In genomic region chr17:39923836-39924690, GRCh38 we compare ENCODE assay signal across 11 cellular contexts. TPM values are rescaled to one million over a fixed set of nuclear protein-coding genes. Genes with fewer than 3 reads are reported as not detected.
DNase-seq lines count a peak whose midpoint lies in the region; TF ChIP-seq lines count a peak whose summit lies in the region.
"Had no signal": no experiment of that assay in that cellular context is flagged by ENCODE, and none has a peak within 500 bp of the region (broad histone marks: within the 10 kb centered on the region; RNA-seq: fewer than 3 reads in every experiment).

No MANE protein-coding gene starts in this region.

- no peak for DNase-seq in T-helper 2 cell treated with Interferon-gamma antibody and Interleukin-4, amounts not matched to agents 5 μg/mL and 100 μg/mL, for 36 hours (ENCODE audit: low spot score)
- DNase-seq in T-helper 2 cell (no peak), SK-N-MC (ENCODE audit: low read depth, low spot score) (no peak), epithelial cell of proximal tubule (ENCODE audit: low read depth) (no peak), retinal pigment epithelial cell (ENCODE audit: low read depth) (no peak), T-helper 9 cell (no peak), NCI-H2029 (lab: John Stamatoyannopoulos, UW) (no peak), Kasumi-1 (lab: John Stamatoyannopoulos, UW) (no peak)
- DNase-seq: ACHN, midbrain, NCI-H2171 treated with DMSO at 0.1 percent for 48 hours had no signal

- H3K9ac ChIP-seq in SK-N-MC (ENCODE audit: insufficient read length) = peak overlapping the region; percentile 15

- no peaks in the 10 kb centered on the region for H3K9me3 ChIP-seq in SK-N-MC (ENCODE audit: low read depth, low read length)

- H3K4me3 Mint-ChIP-seq in T-helper 2 cell treated with Interferon-gamma antibody and Interleukin-4, amounts not matched to agents 5 μg/mL and 100 μg/mL, for 36 hours = peak overlapping the region; percentile 92

- no peaks in the 10 kb centered on the region for H3K27me3 Mint-ChIP-seq in T-helper 2 cell treated with Interferon-gamma antibody and Interleukin-4, amounts not matched to agents 5 μg/mL and 100 μg/mL, for 36 hours (ENCODE audit: low read depth)

- no peaks in the 10 kb centered on the region for H3K9me3 Mint-ChIP-seq in T-helper 2 cell treated with Interferon-gamma antibody and Interleukin-4, amounts not matched to agents 5 μg/mL and 100 μg/mL, for 36 hours

- H3K4me1 Mint-ChIP-seq in T-helper 2 cell treated with Interferon-gamma antibody and Interleukin-4, amounts not matched to agents 5 μg/mL and 100 μg/mL, for 36 hours (ENCODE audit: low read depth) = peaks cover 69% of the 10 kb centered on the region

- no peak overlapping the region for H3K27ac ChIP-seq in SK-N-MC

- peaks cover 56% of the 10 kb centered on the region for H3K36me3 Mint-ChIP-seq in T-helper 2 cell treated with Interferon-gamma antibody and Interleukin-4, amounts not matched to agents 5 μg/mL and 100 μg/mL, for 36 hours (ENCODE audit: low read depth)

- H3K4me3 ChIP-seq in SK-N-MC (no peak overlapping the region), epithelial cell of proximal tubule (ENCODE audit: low read depth, low read length) (no peak overlapping the region), retinal pigment epithelial cell (ENCODE audit: low read length) (no peak overlapping the region)

- H3K27ac Mint-ChIP-seq in T-helper 2 cell treated with Interferon-gamma antibody and Interleukin-4, amounts not matched to agents 5 μg/mL and 100 μg/mL, for 36 hours = peak overlapping the region; percentile 67

- TF ChIP-seq CTCF in epithelial cell of proximal tubule (conservative IDR thresholded peaks at IDR 0.05; ENCODE audit: low read depth, low read length) (peak; percentile 38), retinal pigment epithelial cell (conservative IDR thresholded peaks at IDR 0.05; ENCODE audit: low read depth, low read length) (peak; percentile 21)

- H3K36me3 ChIP-seq in SK-N-MC (ENCODE audit: insufficient read depth, low read length) = peaks cover 10% of the 10 kb centered on the region; the same call in 1 of the 2 replicates

RNA-seq across cellular contexts. Expression of gene ORMDL3, which starts 3.3 kb away (rescaled TPM):
- 23.3 and 35.6 TPM in 2 replicates for total RNA-seq in epithelial cell of proximal tubule

RNA-seq across cellular contexts. Expression of gene LRRC3C, which starts 3.5 kb away (rescaled TPM):
- not detected in 2 replicates for total RNA-seq in epithelial cell of proximal tubule

RNA-seq across cellular contexts. Expression of gene GSDMB, which starts 5.6 kb away (rescaled TPM):
- total RNA-seq in epithelial cell of proximal tubule = 3.2 and 3.3 TPM in 2 replicates

RNA-seq across cellular contexts. Expression of gene GSDMA, which starts 38.7 kb away (rescaled TPM):
- total RNA-seq in epithelial cell of proximal tubule = 0.23 TPM in 1 of 2 replicates, not detected in the other

RNA-seq across cellular contexts. Expression of gene ZPBP2, which starts 56.1 kb away (rescaled TPM):
- total RNA-seq in epithelial cell of proximal tubule = not detected in 2 replicates
